In the genomic region with DNA sequence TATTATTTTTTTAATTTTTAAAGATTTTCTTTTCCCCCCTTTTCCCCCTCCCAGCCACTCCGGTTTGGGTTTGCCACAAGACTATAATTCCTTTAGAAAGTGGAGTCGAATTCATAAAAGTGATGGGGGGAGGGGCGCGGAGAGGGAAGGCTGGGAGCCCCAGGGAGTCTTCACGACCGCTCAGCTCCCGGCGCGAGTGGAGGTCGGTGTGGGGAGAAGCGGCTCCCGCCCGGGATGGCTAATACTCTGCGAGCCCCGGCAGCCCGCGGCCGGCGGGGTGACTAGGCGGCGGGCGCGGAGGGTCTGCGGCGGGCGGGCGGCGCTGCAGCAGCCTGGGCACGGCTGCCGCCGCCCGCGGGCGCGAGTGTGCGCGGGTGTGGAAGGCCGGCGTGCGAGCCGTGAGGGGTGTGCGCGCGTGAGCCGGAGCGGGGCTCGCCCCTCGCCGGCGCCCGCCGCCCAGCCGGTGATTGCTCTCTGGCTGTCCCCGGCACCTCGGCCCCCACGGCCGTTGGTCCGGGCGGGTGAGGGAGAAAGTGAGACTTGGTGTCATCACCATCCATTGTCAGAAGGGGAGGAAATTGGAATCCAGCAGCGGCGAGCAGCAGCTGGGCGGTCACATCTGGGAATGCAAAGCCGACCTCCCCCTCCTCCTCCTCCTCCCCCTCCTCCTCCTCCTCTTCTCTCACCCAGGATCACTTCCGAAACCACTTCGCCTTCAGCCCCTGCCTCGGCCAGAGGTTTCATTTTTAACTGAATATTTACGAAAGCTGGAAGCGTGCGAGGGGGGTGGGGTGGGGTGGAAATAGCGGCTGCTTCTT, we compare ENCODE assay signal across 8 cellular contexts. TPM values are rescaled to one million over a fixed set of nuclear protein-coding genes. Genes with fewer than 3 reads are reported as not detected.
DNase-seq lines count a peak whose midpoint lies in the region; ATAC-seq, FAIRE-seq and TF ChIP-seq lines count a peak whose summit lies in the region.

A gene with protein sequence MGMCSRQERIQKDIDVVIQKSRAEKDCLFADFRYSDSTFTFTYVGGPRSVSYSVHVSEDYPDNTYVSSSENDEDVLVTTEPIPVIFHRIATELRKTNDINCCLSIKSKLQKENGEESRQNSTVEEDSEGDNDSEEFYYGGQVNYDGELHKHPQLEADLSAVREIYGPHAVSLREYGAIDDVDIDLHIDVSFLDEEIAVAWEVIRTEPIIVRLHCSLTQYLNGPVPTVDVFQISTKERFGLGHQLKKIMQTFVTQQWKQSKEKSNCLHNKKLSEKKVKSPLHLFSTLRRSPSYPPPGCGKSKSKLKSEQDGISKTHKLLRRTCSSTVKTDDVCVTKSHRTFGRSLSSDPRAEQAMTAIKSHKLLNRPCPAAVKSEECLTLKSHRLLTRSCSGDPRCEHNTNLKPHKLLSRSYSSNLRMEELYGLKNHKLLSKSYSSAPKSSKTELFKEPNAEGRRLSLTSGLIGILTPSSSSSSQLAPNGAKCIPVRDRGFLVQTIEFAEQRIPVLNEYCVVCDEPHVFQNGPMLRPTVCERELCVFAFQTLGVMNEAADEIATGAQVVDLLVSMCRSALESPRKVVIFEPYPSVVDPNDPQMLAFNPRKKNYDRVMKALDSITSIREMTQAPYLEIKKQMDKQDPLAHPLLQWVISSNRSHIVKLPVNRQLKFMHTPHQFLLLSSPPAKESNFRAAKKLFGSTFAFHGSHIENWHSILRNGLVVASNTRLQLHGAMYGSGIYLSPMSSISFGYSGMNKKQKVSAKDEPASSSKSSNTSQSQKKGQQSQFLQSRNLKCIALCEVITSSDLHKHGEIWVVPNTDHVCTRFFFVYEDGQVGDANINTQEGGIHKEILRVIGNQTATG (plus strand): TSS at position 377 of the 818 bp plus-strand sequence. CDS start 459 bp downstream, outside the sequence.

- CTCF ChIA-PET in A549 (lab: Yijun Ruan, JAX) = interaction anchor here (0.5 kb wide), 1 partner anchor 49 kb away, joined by 3 read pairs; no protein-coding TSS in a partner anchor
- CTCF ChIA-PET in activated naive CD4-positive, alpha-beta T cell treated with anti-CD3 and anti-CD28 coated beads, Interleukin-2, amount 10 ng/mL, durations not matched to agents 7 days and 5 days (lab: Charles Lee) = interaction anchor here (1.3 kb wide), 1 partner anchor 75 kb away, joined by 4 read pairs; no protein-coding TSS in a partner anchor

- H3K27me3 Mint-ChIP-seq in activated naive CD4-positive, alpha-beta T cell treated with anti-CD3 and anti-CD28 coated beads, Interleukin-2, amount 10 ng/mL, durations not matched to agents 7 days and 5 days = no peaks in the 10 kb centered on the region
- H3K27me3 Mint-ChIP-seq in osteocyte (ENCODE audit: unreplicated experiment) = no peaks in the 10 kb centered on the region

- peak within 1 kb of the TSS; percentile 88 for H3K4me3 Mint-ChIP-seq in activated naive CD4-positive, alpha-beta T cell treated with anti-CD3 and anti-CD28 coated beads, Interleukin-2, amount 10 ng/mL, durations not matched to agents 7 days and 5 days
- peak within 1 kb of the TSS; percentile 95 for H3K4me3 Mint-ChIP-seq in osteocyte (ENCODE audit: unreplicated experiment)

- H3K36me3 Mint-ChIP-seq in activated naive CD4-positive, alpha-beta T cell treated with anti-CD3 and anti-CD28 coated beads, Interleukin-2, amount 10 ng/mL, durations not matched to agents 7 days and 5 days = peaks cover 20% of the 10 kb centered on the region
- H3K36me3 Mint-ChIP-seq in osteocyte (ENCODE audit: unreplicated experiment) = no peaks in the 10 kb centered on the region

- intact Hi-C loops in Right ventricle myocardium inferior (cut with DNase I) = no loop called here

- no peaks in the 10 kb centered on the region for H3K9me3 ChIP-seq in A549
- no peaks in the 10 kb centered on the region for H3K9me3 ChIP-seq in SJCRH30 (replicated peaks)

- H3K4me1 ChIP-seq in A549 = no peaks in the 10 kb centered on the region
- no peaks in the 10 kb centered on the region for H3K4me1 ChIP-seq in SJCRH30

- DNase-seq in A549 (ENCODE audit: low read depth in 1 of 2, low spot score in 1 of 2) (peak in 1 of 2 experiments; percentile 9), SJCRH30 (peak; percentile 16 to 33), Right ventricle myocardium inferior (ENCODE audit: missing footprints) (peak; percentile 80), osteocyte (ENCODE audit: extremely low spot score, unreplicated experiment) (peak; percentile 86), ureter (ENCODE audit: low spot score) (peak; percentile 61)
- peak; percentile 61 for DNase-seq in activated naive CD4-positive, alpha-beta T cell treated with anti-CD3 and anti-CD28 coated beads, Interleukin-2, amount 10 ng/mL, durations not matched to agents 7 days and 5 days

- no peak for TF ChIP-seq CTCF in A549 (IDR thresholded peaks at IDR 0.05)
- TF ChIP-seq CTCF in osteocyte (IDR thresholded peaks at IDR 0.05) = no peak

- WGBS in A549 (ENCODE audit: missing lambda C conversion rate) = 3% methylated on average over 50 of the region's 70 CpGs

- TF ChIP-seq POLR2A in A549 (IDR thresholded peaks at IDR 0.05; ENCODE audit: low read length) (no peak), GM18526 (IDR thresholded peaks at IDR 0.05; ENCODE audit: extremely low read depth, insufficient read length) (peak; percentile 7)

- peak; percentile 65 to 79 for ATAC-seq in A549
- ATAC-seq in HG03354 (IDR thresholded peaks at IDR 0.05; ENCODE audit: poor library complexity, severe bottlenecking, unreplicated experiment) = peak; percentile 48
- peak; percentile 63 for ATAC-seq in Right ventricle myocardium inferior

- FAIRE-seq in A549 (lab: Jason Lieb, UNC) = no peak

- H3K9me3 Mint-ChIP-seq in activated naive CD4-positive, alpha-beta T cell treated with anti-CD3 and anti-CD28 coated beads, Interleukin-2, amount 10 ng/mL, durations not matched to agents 7 days and 5 days = no peaks in the 10 kb centered on the region
- no peaks in the 10 kb centered on the region for H3K9me3 Mint-ChIP-seq in osteocyte (ENCODE audit: unreplicated experiment)

- no peaks in the 10 kb centered on the region for H3K36me3 ChIP-seq in SJCRH30

- peak within 1 kb of the TSS; percentile 98 for H3K27ac Mint-ChIP-seq in activated naive CD4-positive, alpha-beta T cell treated with anti-CD3 and anti-CD28 coated beads, Interleukin-2, amount 10 ng/mL, durations not matched to agents 7 days and 5 days
- peak within 1 kb of the TSS; percentile 99 for H3K27ac Mint-ChIP-seq in osteocyte (ENCODE audit: unreplicated experiment)

- POLR2A ChIA-PET in A549 (lab: Yijun Ruan, JAX) = no interaction called here

- peak within 1 kb of the TSS; percentile 75 for H3K4me3 ChIP-seq in A549
- peak within 1 kb of the TSS; percentile 66 for H3K4me3 ChIP-seq in SJCRH30

- peak within 1 kb of the TSS; percentile 100 for H3K4me2 ChIP-seq in A549

- peaks cover 15% of the 10 kb centered on the region; the same call in 1 of the 2 replicates for H3K27me3 ChIP-seq in SJCRH30

- H3K4me1 Mint-ChIP-seq in activated naive CD4-positive, alpha-beta T cell treated with anti-CD3 and anti-CD28 coated beads, Interleukin-2, amount 10 ng/mL, durations not matched to agents 7 days and 5 days = peaks cover 48% of the 10 kb centered on the region
- peaks cover 35% of the 10 kb centered on the region for H3K4me1 Mint-ChIP-seq in osteocyte (ENCODE audit: unreplicated experiment)

- no peak for TF ChIP-seq EP300 in A549 (IDR thresholded peaks at IDR 0.05)

- H3K27ac ChIP-seq in A549 (peak within 1 kb of the TSS; percentile 44 to 69; a peak in 5 of 6 replicates), SJCRH30 (no peak within 1 kb of the TSS)

- no peak for TF ChIP-seq RAD21 in A549 (conservative IDR thresholded peaks at IDR 0.05 in 1 of 2, IDR thresholded peaks at IDR 0.05 in 1 of 2)

TF ChIP-seq in A549, 52 proteins besides CTCF, POLR2A, EP300 and RAD21:
- TF ChIP-seq JUN (IDR thresholded peaks at IDR 0.05) (no peak), RNF2 (IDR thresholded peaks at IDR 0.05; ENCODE audit: borderline replicate concordance, low read depth) (no peak), RARB (CRISPR knock-in tag; IDR thresholded peaks at IDR 0.05) (no peak), POLR2AphosphoS2 (conservative IDR thresholded peaks at IDR 0.05; ENCODE audit: low read length) (no peak), SREBF2 (IDR thresholded peaks at IDR 0.05) (no peak), EHMT2 (IDR thresholded peaks at IDR 0.05; ENCODE audit: low read depth) (no peak), FOSB (CRISPR knock-in tag; IDR thresholded peaks at IDR 0.05) (no peak), ZC3H11A (IDR thresholded peaks at IDR 0.05) (no peak), RFX5 (IDR thresholded peaks at IDR 0.05) (no peak), EHF (CRISPR knock-in tag; IDR thresholded peaks at IDR 0.05) (no peak), HEYL (CRISPR knock-in tag; IDR thresholded peaks at IDR 0.05) (no peak)
- TF ChIP-seq, protein P1, sequence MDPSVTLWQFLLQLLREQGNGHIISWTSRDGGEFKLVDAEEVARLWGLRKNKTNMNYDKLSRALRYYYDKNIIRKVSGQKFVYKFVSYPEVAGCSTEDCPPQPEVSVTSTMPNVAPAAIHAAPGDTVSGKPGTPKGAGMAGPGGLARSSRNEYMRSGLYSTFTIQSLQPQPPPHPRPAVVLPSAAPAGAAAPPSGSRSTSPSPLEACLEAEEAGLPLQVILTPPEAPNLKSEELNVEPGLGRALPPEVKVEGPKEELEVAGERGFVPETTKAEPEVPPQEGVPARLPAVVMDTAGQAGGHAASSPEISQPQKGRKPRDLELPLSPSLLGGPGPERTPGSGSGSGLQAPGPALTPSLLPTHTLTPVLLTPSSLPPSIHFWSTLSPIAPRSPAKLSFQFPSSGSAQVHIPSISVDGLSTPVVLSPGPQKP (IDR thresholded peaks at IDR 0.05; ENCODE audit: low read depth, low read length) = no peak

RNA-seq across cellular contexts. Expression of the gene that starts here (rescaled TPM):
- polyA plus RNA-seq in A549 (2011; rRNA removed) (0.36 and 0.48 TPM in 2 replicates), A549 (2017; fragmentation: RNase III; extraction: RNeasy Plus Mini Kit Qiagen cat#74134 plus additional on column Dnase treatment) (0.01 to 0.11 TPM (median 0.04 TPM) in 3 replicates)
- 0.03 and 0.05 TPM in 2 replicates for polyA plus RNA-seq in A549 (2012; cell fraction: cytosol; rRNA removed)
- polyA plus RNA-seq in A549 (2012; cell fraction: nucleus; rRNA removed) = 0.05 TPM in 2 replicates
- 0.70 and 1.8 TPM in 2 replicates for polyA minus RNA-seq in A549 (2011; rRNA and poly(A)+ RNA removed)
- 0.76 and 1.0 TPM in 2 replicates for total RNA-seq in SJCRH30 (2014; rRNA removed; shearing (Covaris generic))
- total RNA-seq in Right ventricle myocardium inferior (7.7 TPM), osteocyte (23.9 and 24.8 TPM in 2 replicates), ureter (58.4 TPM)
